In genomic region chr16:71883849-71884638, GRCh38 we compare ENCODE assay signal across 8 cellular contexts. TPM values are rescaled to one million over a fixed set of nuclear protein-coding genes. Genes with fewer than 3 reads are reported as not detected.
DNase-seq lines count a peak whose midpoint lies in the region; ATAC-seq and TF ChIP-seq lines count a peak whose summit lies in the region.

Gene ZNF821, minus strand, starts transcription at chr16:71884182. Its CDS starts 4,236 bp downstream, at chr16:71879946.

- peaks cover 2% of the 10 kb centered on the region for H3K36me3 Mint-ChIP-seq in activated naive CD4-positive, alpha-beta T cell treated with anti-CD3 and anti-CD28 coated beads for 36 hours (ENCODE audit: low read depth)

- H3K9me3 Mint-ChIP-seq in activated naive CD4-positive, alpha-beta T cell treated with anti-CD3 and anti-CD28 coated beads for 36 hours = no peaks in the 10 kb centered on the region

- peak within 1 kb of the TSS; percentile 67 for H3K9ac ChIP-seq in KMS-11

- H3K4me2 ChIP-seq in KMS-11 = peak within 1 kb of the TSS; percentile 75

- H3K9me3 ChIP-seq in gastroesophageal sphincter = no peaks in the 10 kb centered on the region
- H3K9me3 ChIP-seq in neutrophil = no peaks in the 10 kb centered on the region
- H3K9me3 ChIP-seq in testis = no peaks in the 10 kb centered on the region

- H3K4me3 Mint-ChIP-seq in activated naive CD4-positive, alpha-beta T cell treated with anti-CD3 and anti-CD28 coated beads for 36 hours = peak within 1 kb of the TSS; percentile 93

- no peaks in the 10 kb centered on the region for H3K27me3 Mint-ChIP-seq in activated naive CD4-positive, alpha-beta T cell treated with anti-CD3 and anti-CD28 coated beads for 36 hours (ENCODE audit: low read depth)

- WGBS in gastroesophageal sphincter (ENCODE audit: low coverage in 1 of 2), 2 donors = 0% methylated on average over 3 of the region's 85 CpGs
- WGBS in testis, 2 donors = 0 to 1% methylated on average over 43 to 83 of the region's 85 CpGs

- peak within 1 kb of the TSS; percentile 97 for H2AFZ ChIP-seq in KMS-11 (ENCODE audit: low read depth)

- H3K4me1 Mint-ChIP-seq in activated naive CD4-positive, alpha-beta T cell treated with anti-CD3 and anti-CD28 coated beads for 36 hours (ENCODE audit: low read depth) = peaks cover 46% of the 10 kb centered on the region

- peak within 1 kb of the TSS; percentile 80 for H3K27ac Mint-ChIP-seq in activated naive CD4-positive, alpha-beta T cell treated with anti-CD3 and anti-CD28 coated beads for 36 hours

- ATAC-seq in GM21529 (IDR thresholded peaks at IDR 0.05; ENCODE audit: unreplicated experiment) (peak; percentile 47), gastroesophageal sphincter (peak; percentile 83)

- TF ChIP-seq CTCF in KMS-11 (conservative IDR thresholded peaks at IDR 0.05; ENCODE audit: low read depth, low read length) (peak; percentile 47), gastroesophageal sphincter (IDR thresholded peaks at IDR 0.05) (peak in 3 of 4 experiments; percentile 43 to 67 (median 50)), neutrophil (IDR thresholded peaks at IDR 0.05) (no peak), testis (IDR thresholded peaks at IDR 0.05) (peak; percentile 29 to 56 (median 34))

- H3K79me2 ChIP-seq in KMS-11 (ENCODE audit: insufficient read depth, low read depth) = no peaks in the 10 kb centered on the region

- no peaks in the 10 kb centered on the region for H4K20me1 ChIP-seq in KMS-11 (ENCODE audit: insufficient read depth)

- TF ChIP-seq POLR2A in gastroesophageal sphincter (IDR thresholded peaks at IDR 0.05) (no peak), testis (IDR thresholded peaks at IDR 0.05) (no peak)

- H3K4me3 ChIP-seq in KMS-11 (IDR thresholded peaks at IDR 0.05; ENCODE audit: insufficient read depth, low read depth, low read length) (no peak within 1 kb of the TSS), gastroesophageal sphincter (peak within 1 kb of the TSS; percentile 58 to 87), neutrophil (ENCODE audit: low read depth in 1 of 2, low read length in 1 of 2) (peak within 1 kb of the TSS; percentile 95 to 97), testis (peak within 1 kb of the TSS; percentile 93 to 98)

- intact Hi-C loops in activated naive CD4-positive, alpha-beta T cell treated with anti-CD3 and anti-CD28 coated beads for 36 hours (cut with micrococcal nuclease) = loop anchor here (1.0 to 5.0 kb wide), 7 partner anchors 11 to 317 kb away; partner anchors contain the start of genes DHODH, DHX38, IST1 and TXNL4B
- intact Hi-C loops in testis (cut with DNase I; ENCODE audit: low total_unique reads) = no loop called here

- CTCF ChIA-PET in activated naive CD4-positive, alpha-beta T cell treated with anti-CD3 and anti-CD28 coated beads for 36 hours (lab: Charles Lee) = interaction anchor here (0.7 to 4.5 kb wide), 13 partner anchors 7 to 117 kb away, joined by 3 to 52 read pairs (median 5); partner anchors contain the start of genes AP1G1 and IST1

- DNase-seq in DMS153 treated with DMSO at 0.1 percent for 48 hours (lab: John Stamatoyannopoulos, UW; ENCODE audit: unreplicated experiment) (peak; percentile 18), SHP77 treated with DMSO at 0.1 percent for 48 hours (lab: John Stamatoyannopoulos, UW) (peak; percentile 7), testis (peak; percentile 89)
- peak; percentile 73 for DNase-seq in activated naive CD4-positive, alpha-beta T cell treated with anti-CD3 and anti-CD28 coated beads for 36 hours

- peaks cover 30% of the 10 kb centered on the region for H3K4me1 ChIP-seq in KMS-11 (ENCODE audit: low read depth, poor library complexity, severe bottlenecking)
- peaks cover 0 to 31% (median 9%) of the 10 kb centered on the region in 3 donors for H3K4me1 ChIP-seq in gastroesophageal sphincter
- peaks cover 31 to 33% of the 10 kb centered on the region in 2 experiments for H3K4me1 ChIP-seq in neutrophil (ENCODE audit: control insufficient read depth in 1 of 2, insufficient read depth in 1 of 2, low read depth in 1 of 2, low read length in 1 of 2)
- peaks cover 11% of the 10 kb centered on the region for H3K4me1 ChIP-seq in testis

- no peaks in the 10 kb centered on the region for H3K27me3 ChIP-seq in KMS-11 (ENCODE audit: insufficient read depth, low read depth)
- H3K27me3 ChIP-seq in gastroesophageal sphincter = no peaks in the 10 kb centered on the region
- H3K27me3 ChIP-seq in neutrophil = no peaks in the 10 kb centered on the region
- no peaks in the 10 kb centered on the region for H3K27me3 ChIP-seq in testis

- no peak for TF ChIP-seq EP300 in gastroesophageal sphincter (IDR thresholded peaks at IDR 0.05)

- no peaks in the 10 kb centered on the region for H3K36me3 ChIP-seq in KMS-11 (ENCODE audit: insufficient read depth)
- H3K36me3 ChIP-seq in gastroesophageal sphincter = peaks cover 0 to 15% of the 10 kb centered on the region in 2 donors
- no peaks in the 10 kb centered on the region for H3K36me3 ChIP-seq in neutrophil
- H3K36me3 ChIP-seq in testis (ENCODE audit: low read depth, missing control alignments) = no peaks in the 10 kb centered on the region

- H3K27ac ChIP-seq in KMS-11 = peak within 1 kb of the TSS; percentile 50
- H3K27ac ChIP-seq in gastroesophageal sphincter = peak within 1 kb of the TSS; percentile 44 to 95 (median 91)
- peak within 1 kb of the TSS; percentile 82 for H3K27ac ChIP-seq in neutrophil
- peak within 1 kb of the TSS; percentile 94 to 97 for H3K27ac ChIP-seq in testis

RNA-seq across cellular contexts. Expression of gene ZNF821, which starts in this region (rescaled TPM):
- 1 to 10 TPM; 5.9 TPM for total RNA-seq in activated naive CD4-positive, alpha-beta T cell treated with anti-CD3 and anti-CD28 coated beads for 36 hours
- 1 to 10 TPM; 2.8 to 10.0 (median 7.3) TPM for total RNA-seq in gastroesophageal sphincter
- total RNA-seq in testis = 10 to 100 TPM; 30.5 to 57.4 TPM
- 74.3 TPM for polyA plus RNA-seq in testis (ENCODE audit: insufficient read depth, low read depth, low replicate concordance)

Comparison
In these comparisons a context has a peak if more than half of its experiments do, and no peak if none do; other contexts are left out.
1. DNase-seq: peak in every context shown above with its lines; median percentile 89 in testis; 73 in activated naive CD4-positive, alpha-beta T cell treated with anti-CD3 and anti-CD28 coated beads for 36 hours; 18 in DMS153 treated with DMSO at 0.1 percent for 48 hours; 7 in SHP77 treated with DMSO at 0.1 percent for 48 hours.